Comparison of ENCODE assay signal across 1 cellular context in the genomic region with DNA sequence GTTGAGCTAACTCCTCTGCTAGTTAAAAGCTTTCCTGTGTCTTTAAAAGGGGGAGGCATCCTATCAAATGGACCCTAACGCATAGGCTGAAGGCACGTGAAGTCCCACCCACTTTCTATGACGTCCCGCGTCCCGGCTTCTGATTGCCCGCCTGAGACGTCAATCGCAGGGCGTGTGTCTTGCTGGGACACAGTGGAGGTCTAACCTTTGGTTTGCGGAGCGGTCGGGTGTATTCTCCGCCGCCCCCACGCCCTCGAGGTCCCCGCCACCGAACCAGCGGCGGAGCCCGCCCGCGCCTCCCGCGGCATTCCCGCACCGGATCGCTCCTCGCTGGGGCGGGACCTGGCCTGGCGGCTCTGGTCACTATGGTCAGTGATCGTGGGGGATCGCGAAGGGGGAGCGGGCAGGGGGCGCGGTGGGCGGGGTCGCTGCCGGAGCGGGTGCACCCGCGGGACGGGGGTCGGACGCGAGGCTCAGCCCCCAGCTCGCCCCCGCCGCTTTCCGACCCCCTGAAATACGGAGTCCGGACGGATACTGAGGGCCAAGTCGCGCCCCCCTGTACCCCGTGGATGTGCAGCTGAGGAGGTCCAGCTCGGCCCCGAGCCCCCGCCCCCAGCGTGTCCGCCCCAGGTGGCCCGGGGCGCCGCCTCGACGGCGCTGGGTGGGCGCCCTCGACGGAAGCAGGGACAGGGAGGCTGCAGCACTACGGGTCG.
A peak's percentile ranks its signal among the peaks of the same experiment; 100 is the strongest.
TF ChIP-seq lines count a peak whose summit lies in the region.

A gene (plus strand): TSS at position 168 of the 713 bp plus-strand sequence. CDS start 198 bp downstream, at position 366.

TF ChIP-seq in H1, 55 proteins besides CTCF, POLR2A, EP300 and RAD21 (continued from another document):
- TF ChIP-seq, protein P1, sequence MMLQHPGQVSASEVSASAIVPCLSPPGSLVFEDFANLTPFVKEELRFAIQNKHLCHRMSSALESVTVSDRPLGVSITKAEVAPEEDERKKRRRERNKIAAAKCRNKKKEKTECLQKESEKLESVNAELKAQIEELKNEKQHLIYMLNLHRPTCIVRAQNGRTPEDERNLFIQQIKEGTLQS (IDR thresholded peaks at IDR 0.05; ENCODE audit: insufficient read depth, low read depth, low read length) = no peak
- TF ChIP-seq CREB1 (IDR thresholded peaks at IDR 0.05) = peak; percentile 86
- no peak for TF ChIP-seq CBX5 (IDR thresholded peaks at IDR 0.05; ENCODE audit: low read depth, low read length)
- peak; percentile 84 for TF ChIP-seq SP2 (IDR thresholded peaks at IDR 0.05; ENCODE audit: low read length)
- peak; percentile 92 for TF ChIP-seq CHD2 (IDR thresholded peaks at IDR 0.05; ENCODE audit: low read length)
- TF ChIP-seq, protein P2, sequence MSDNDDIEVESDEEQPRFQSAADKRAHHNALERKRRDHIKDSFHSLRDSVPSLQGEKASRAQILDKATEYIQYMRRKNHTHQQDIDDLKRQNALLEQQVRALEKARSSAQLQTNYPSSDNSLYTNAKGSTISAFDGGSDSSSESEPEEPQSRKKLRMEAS (IDR thresholded peaks at IDR 0.05) = peak; percentile 82
- no peak for TF ChIP-seq RBBP5 (IDR thresholded peaks at IDR 0.05; ENCODE audit: borderline replicate concordance, low read depth, low read length)
- TF ChIP-seq, protein P3, sequence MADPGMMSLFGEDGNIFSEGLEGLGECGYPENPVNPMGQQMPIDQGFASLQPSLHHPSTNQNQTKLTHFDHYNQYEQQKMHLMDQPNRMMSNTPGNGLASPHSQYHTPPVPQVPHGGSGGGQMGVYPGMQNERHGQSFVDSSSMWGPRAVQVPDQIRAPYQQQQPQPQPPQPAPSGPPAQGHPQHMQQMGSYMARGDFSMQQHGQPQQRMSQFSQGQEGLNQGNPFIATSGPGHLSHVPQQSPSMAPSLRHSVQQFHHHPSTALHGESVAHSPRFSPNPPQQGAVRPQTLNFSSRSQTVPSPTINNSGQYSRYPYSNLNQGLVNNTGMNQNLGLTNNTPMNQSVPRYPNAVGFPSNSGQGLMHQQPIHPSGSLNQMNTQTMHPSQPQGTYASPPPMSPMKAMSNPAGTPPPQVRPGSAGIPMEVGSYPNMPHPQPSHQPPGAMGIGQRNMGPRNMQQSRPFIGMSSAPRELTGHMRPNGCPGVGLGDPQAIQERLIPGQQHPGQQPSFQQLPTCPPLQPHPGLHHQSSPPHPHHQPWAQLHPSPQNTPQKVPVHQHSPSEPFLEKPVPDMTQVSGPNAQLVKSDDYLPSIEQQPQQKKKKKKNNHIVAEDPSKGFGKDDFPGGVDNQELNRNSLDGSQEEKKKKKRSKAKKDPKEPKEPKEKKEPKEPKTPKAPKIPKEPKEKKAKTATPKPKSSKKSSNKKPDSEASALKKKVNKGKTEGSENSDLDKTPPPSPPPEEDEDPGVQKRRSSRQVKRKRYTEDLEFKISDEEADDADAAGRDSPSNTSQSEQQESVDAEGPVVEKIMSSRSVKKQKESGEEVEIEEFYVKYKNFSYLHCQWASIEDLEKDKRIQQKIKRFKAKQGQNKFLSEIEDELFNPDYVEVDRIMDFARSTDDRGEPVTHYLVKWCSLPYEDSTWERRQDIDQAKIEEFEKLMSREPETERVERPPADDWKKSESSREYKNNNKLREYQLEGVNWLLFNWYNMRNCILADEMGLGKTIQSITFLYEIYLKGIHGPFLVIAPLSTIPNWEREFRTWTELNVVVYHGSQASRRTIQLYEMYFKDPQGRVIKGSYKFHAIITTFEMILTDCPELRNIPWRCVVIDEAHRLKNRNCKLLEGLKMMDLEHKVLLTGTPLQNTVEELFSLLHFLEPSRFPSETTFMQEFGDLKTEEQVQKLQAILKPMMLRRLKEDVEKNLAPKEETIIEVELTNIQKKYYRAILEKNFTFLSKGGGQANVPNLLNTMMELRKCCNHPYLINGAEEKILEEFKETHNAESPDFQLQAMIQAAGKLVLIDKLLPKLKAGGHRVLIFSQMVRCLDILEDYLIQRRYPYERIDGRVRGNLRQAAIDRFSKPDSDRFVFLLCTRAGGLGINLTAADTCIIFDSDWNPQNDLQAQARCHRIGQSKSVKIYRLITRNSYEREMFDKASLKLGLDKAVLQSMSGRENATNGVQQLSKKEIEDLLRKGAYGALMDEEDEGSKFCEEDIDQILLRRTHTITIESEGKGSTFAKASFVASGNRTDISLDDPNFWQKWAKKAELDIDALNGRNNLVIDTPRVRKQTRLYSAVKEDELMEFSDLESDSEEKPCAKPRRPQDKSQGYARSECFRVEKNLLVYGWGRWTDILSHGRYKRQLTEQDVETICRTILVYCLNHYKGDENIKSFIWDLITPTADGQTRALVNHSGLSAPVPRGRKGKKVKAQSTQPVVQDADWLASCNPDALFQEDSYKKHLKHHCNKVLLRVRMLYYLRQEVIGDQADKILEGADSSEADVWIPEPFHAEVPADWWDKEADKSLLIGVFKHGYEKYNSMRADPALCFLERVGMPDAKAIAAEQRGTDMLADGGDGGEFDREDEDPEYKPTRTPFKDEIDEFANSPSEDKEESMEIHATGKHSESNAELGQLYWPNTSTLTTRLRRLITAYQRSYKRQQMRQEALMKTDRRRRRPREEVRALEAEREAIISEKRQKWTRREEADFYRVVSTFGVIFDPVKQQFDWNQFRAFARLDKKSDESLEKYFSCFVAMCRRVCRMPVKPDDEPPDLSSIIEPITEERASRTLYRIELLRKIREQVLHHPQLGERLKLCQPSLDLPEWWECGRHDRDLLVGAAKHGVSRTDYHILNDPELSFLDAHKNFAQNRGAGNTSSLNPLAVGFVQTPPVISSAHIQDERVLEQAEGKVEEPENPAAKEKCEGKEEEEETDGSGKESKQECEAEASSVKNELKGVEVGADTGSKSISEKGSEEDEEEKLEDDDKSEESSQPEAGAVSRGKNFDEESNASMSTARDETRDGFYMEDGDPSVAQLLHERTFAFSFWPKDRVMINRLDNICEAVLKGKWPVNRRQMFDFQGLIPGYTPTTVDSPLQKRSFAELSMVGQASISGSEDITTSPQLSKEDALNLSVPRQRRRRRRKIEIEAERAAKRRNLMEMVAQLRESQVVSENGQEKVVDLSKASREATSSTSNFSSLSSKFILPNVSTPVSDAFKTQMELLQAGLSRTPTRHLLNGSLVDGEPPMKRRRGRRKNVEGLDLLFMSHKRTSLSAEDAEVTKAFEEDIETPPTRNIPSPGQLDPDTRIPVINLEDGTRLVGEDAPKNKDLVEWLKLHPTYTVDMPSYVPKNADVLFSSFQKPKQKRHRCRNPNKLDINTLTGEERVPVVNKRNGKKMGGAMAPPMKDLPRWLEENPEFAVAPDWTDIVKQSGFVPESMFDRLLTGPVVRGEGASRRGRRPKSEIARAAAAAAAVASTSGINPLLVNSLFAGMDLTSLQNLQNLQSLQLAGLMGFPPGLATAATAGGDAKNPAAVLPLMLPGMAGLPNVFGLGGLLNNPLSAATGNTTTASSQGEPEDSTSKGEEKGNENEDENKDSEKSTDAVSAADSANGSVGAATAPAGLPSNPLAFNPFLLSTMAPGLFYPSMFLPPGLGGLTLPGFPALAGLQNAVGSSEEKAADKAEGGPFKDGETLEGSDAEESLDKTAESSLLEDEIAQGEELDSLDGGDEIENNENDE (IDR thresholded peaks at IDR 0.05; ENCODE audit: insufficient replicate concordance, low read length) = no peak
- 0 out of 2 replicates have a peak, but pooled peaks have one; percentile 16 for TF ChIP-seq TEAD4 (IDR thresholded peaks at IDR 0.05; ENCODE audit: low read depth, low read length)
- TF ChIP-seq PHF8 (conservative IDR thresholded peaks at IDR 0.05; ENCODE audit: low read depth, low read length) = peak; percentile 27; the same call in 1 of the 2 replicates
- TF ChIP-seq RFX5 (IDR thresholded peaks at IDR 0.05; ENCODE audit: borderline replicate concordance, low read depth, low read length) = no peak
- no peak for TF ChIP-seq FOSL1 (IDR thresholded peaks at IDR 0.05; ENCODE audit: insufficient read depth, low read depth, low read length)
- peak; percentile 54 for TF ChIP-seq ASH2L (IDR thresholded peaks at IDR 0.05; ENCODE audit: low read length)
- TF ChIP-seq SP4 (IDR thresholded peaks at IDR 0.05; ENCODE audit: low read length) = peak; percentile 88
- TF ChIP-seq BACH1 (IDR thresholded peaks at IDR 0.05; ENCODE audit: low read length) = 0 out of 2 replicates have a peak, but pooled peaks have one; percentile 33
- TF ChIP-seq SP1 (IDR thresholded peaks at IDR 0.05; ENCODE audit: low read depth, low read length) = peak; percentile 99
- peak; percentile 54 for TF ChIP-seq KDM4A (IDR thresholded peaks at IDR 0.05; ENCODE audit: low read depth, low read length, severe bottlenecking)
